In the genomic region with DNA sequence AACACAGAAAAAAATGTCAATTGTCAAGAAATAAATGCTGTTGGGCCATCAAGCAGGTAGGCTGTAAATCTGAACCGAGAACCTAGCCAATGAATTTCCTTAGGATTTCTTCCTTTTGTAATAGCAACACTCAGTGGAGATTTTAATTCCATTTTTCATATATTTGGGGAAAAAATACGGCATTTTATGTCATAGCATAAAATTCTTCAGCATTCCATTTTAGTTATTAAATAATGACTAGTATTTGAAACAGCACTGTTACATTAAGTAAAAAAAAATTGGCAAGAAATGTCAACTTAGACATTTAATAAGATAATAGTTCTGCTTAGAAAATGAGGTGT, we compare ENCODE assay signal across 10 cellular contexts. TPM values are rescaled to one million over a fixed set of nuclear protein-coding genes. Genes with fewer than 3 reads are reported as not detected.
A peak's percentile ranks its signal among the peaks of the same experiment; 100 is the strongest.
DNase-seq lines count a peak whose midpoint lies in the region; ATAC-seq and TF ChIP-seq lines count a peak whose summit lies in the region.
"Had no signal": no experiment of that assay in that cellular context is flagged by ENCODE, and none has a peak within 500 bp of the region (broad histone marks: within the 10 kb centered on the region; RNA-seq: fewer than 3 reads in every experiment).

No MANE protein-coding gene starts in this region.

- peak overlapping the region; percentile 99 for H3K27ac Mint-ChIP-seq in activated naive CD4-positive, alpha-beta T cell treated with anti-CD3 and anti-CD28 coated beads, Interleukin-2, amount 50 U/mL, for 72 hours
- H3K27ac Mint-ChIP-seq in activated naive CD8-positive, alpha-beta T cell treated with anti-CD3 and anti-CD28 coated beads, Interleukin-2, amount 10 ng/mL, durations not matched to agents 7 days and 5 days = peak overlapping the region; percentile 95
- peak overlapping the region; percentile 64 for H3K27ac Mint-ChIP-seq in type B pancreatic cell

- peaks cover 18 to 57% of the 10 kb centered on the region in 2 donors for H3K4me1 ChIP-seq in left lung
- H3K4me1 ChIP-seq: BE2C had no signal

- H3K9me3 Mint-ChIP-seq in activated naive CD4-positive, alpha-beta T cell treated with anti-CD3 and anti-CD28 coated beads, Interleukin-2, amount 50 U/mL, for 72 hours = no peaks in the 10 kb centered on the region
- no peaks in the 10 kb centered on the region for H3K9me3 Mint-ChIP-seq in activated naive CD8-positive, alpha-beta T cell treated with anti-CD3 and anti-CD28 coated beads, Interleukin-2, amount 10 ng/mL, durations not matched to agents 7 days and 5 days
- no peaks in the 10 kb centered on the region for H3K9me3 Mint-ChIP-seq in type B pancreatic cell

- TF ChIP-seq CTCF in left lung (IDR thresholded peaks at IDR 0.05) (no peak), type B pancreatic cell (conservative IDR thresholded peaks at IDR 0.05) (no peak)

- no peak overlapping the region for H3K4me3 ChIP-seq in left lung

- peaks cover 36% of the 10 kb centered on the region for H3K4me1 Mint-ChIP-seq in activated naive CD8-positive, alpha-beta T cell treated with anti-CD3 and anti-CD28 coated beads, Interleukin-2, amount 10 ng/mL, durations not matched to agents 7 days and 5 days
- peaks cover 29% of the 10 kb centered on the region for H3K4me1 Mint-ChIP-seq in type B pancreatic cell (ENCODE audit: unreplicated experiment)

- no peaks in the 10 kb centered on the region for H3K36me3 ChIP-seq in left lung
- H3K36me3 ChIP-seq: BE2C had no signal

- H3K4me3 Mint-ChIP-seq in activated naive CD8-positive, alpha-beta T cell treated with anti-CD3 and anti-CD28 coated beads, Interleukin-2, amount 10 ng/mL, durations not matched to agents 7 days and 5 days = peak overlapping the region; percentile 58
- H3K4me3 Mint-ChIP-seq in type B pancreatic cell = no peak overlapping the region

- intact Hi-C loops in left lung (cut with DNase I) = no loop called here

- no peaks in the 10 kb centered on the region for H3K9me3 ChIP-seq in left lung
- H3K9me3 ChIP-seq: BE2C had no signal

- POLR2A ChIA-PET in activated naive CD8-positive, alpha-beta T cell treated with anti-CD3 and anti-CD28 coated beads, Interleukin-2, amount 10 ng/mL, durations not matched to agents 7 days and 5 days (lab: Charles Lee) = interaction anchor here (0.5 to 2.7 kb wide), 7 partner anchors 10 to 371 kb away, joined by 3 to 64 read pairs (median 4); a partner anchor contains a TSS

- ATAC-seq in activated naive CD4-positive, alpha-beta T cell treated with anti-CD3 and anti-CD28 coated beads, Interleukin-2, amount 50 U/mL, for 72 hours = no peak
- ATAC-seq in activated naive CD8-positive, alpha-beta T cell treated with anti-CD3 and anti-CD28 coated beads, Interleukin-2, amount 10 ng/mL, durations not matched to agents 7 days and 5 days (ENCODE audit: low read depth) = no peak
- ATAC-seq in left lung (no peak), HG03439 (IDR thresholded peaks at IDR 0.05; ENCODE audit: unreplicated experiment) (no peak), GM18502 (IDR thresholded peaks at IDR 0.05; ENCODE audit: poor library complexity, unreplicated experiment) (no peak), GM18907 (IDR thresholded peaks at IDR 0.05; ENCODE audit: unreplicated experiment) (no peak)

- no peaks in the 10 kb centered on the region for H3K27me3 ChIP-seq in left lung
- H3K27me3 ChIP-seq: BE2C had no signal

- H3K27ac ChIP-seq in left lung = peak overlapping the region; percentile 83 to 99

- no peak for DNase-seq in activated naive CD4-positive, alpha-beta T cell treated with anti-CD3 and anti-CD28 coated beads, Interleukin-2, amount 50 U/mL, for 72 hours (ENCODE audit: low spot score in 2 of 2)
- no peak for DNase-seq in activated naive CD4-positive, alpha-beta T cell treated with anti-CD3 and anti-CD28 coated beads, Interleukin-2, amount 50 U/mL, for 16 hours
- DNase-seq in activated naive CD8-positive, alpha-beta T cell treated with anti-CD3 and anti-CD28 coated beads, Interleukin-2, amount 10 ng/mL, durations not matched to agents 7 days and 5 days = no peak
- DNase-seq in left lung = no peak
- DNase-seq in type B pancreatic cell (ENCODE audit: extremely low spot score, unreplicated experiment) = no peak
- DNase-seq: BE2C, NCI-H345 had no signal

- peaks cover 0 to 6% of the 10 kb centered on the region in 2 donors for H3K36me3 Mint-ChIP-seq in activated naive CD4-positive, alpha-beta T cell treated with anti-CD3 and anti-CD28 coated beads, Interleukin-2, amount 50 U/mL, for 72 hours
- H3K36me3 Mint-ChIP-seq in activated naive CD8-positive, alpha-beta T cell treated with anti-CD3 and anti-CD28 coated beads, Interleukin-2, amount 10 ng/mL, durations not matched to agents 7 days and 5 days = peaks cover 21% of the 10 kb centered on the region
- no peaks in the 10 kb centered on the region for H3K36me3 Mint-ChIP-seq in type B pancreatic cell

- H3K27me3 Mint-ChIP-seq in activated naive CD8-positive, alpha-beta T cell treated with anti-CD3 and anti-CD28 coated beads, Interleukin-2, amount 10 ng/mL, durations not matched to agents 7 days and 5 days = no peaks in the 10 kb centered on the region
- no peaks in the 10 kb centered on the region for H3K27me3 Mint-ChIP-seq in type B pancreatic cell

RNA-seq across cellular contexts. Expression of a gene that starts 12.3 kb away (rescaled TPM):
- 100 to 1,000 TPM; 238 to 296 TPM for total RNA-seq in activated naive CD4-positive, alpha-beta T cell treated with anti-CD3 and anti-CD28 coated beads, Interleukin-2, amount 50 U/mL, for 72 hours
- 1,000 to 10,000 TPM; 1,681 to 1,738 TPM for total RNA-seq in activated naive CD8-positive, alpha-beta T cell treated with anti-CD3 and anti-CD28 coated beads, Interleukin-2, amount 10 ng/mL, durations not matched to agents 7 days and 5 days
- 1,000 to 10,000 TPM; 1,589 to 1,774 TPM for total RNA-seq in left lung
- total RNA-seq in type B pancreatic cell (ENCODE audit: low replicate concordance) = 102 and 2,500 TPM in 2 replicates

RNA-seq across cellular contexts. Expression of a gene that starts 14.3 kb away (rescaled TPM):
- 1 to 10 TPM; 7.1 to 9.4 TPM for total RNA-seq in activated naive CD4-positive, alpha-beta T cell treated with anti-CD3 and anti-CD28 coated beads, Interleukin-2, amount 50 U/mL, for 72 hours
- total RNA-seq in activated naive CD8-positive, alpha-beta T cell treated with anti-CD3 and anti-CD28 coated beads, Interleukin-2, amount 10 ng/mL, durations not matched to agents 7 days and 5 days = 10 to 100 TPM; 15.3 to 17.1 TPM
- total RNA-seq in left lung = 10 to 100 TPM in 1 of 2 donors, 1 to 10 TPM in 1; 6.6 to 11.5 TPM
- total RNA-seq in type B pancreatic cell (ENCODE audit: low replicate concordance) = 3.9 and 9.0 TPM in 2 replicates
